In the genomic region with DNA sequence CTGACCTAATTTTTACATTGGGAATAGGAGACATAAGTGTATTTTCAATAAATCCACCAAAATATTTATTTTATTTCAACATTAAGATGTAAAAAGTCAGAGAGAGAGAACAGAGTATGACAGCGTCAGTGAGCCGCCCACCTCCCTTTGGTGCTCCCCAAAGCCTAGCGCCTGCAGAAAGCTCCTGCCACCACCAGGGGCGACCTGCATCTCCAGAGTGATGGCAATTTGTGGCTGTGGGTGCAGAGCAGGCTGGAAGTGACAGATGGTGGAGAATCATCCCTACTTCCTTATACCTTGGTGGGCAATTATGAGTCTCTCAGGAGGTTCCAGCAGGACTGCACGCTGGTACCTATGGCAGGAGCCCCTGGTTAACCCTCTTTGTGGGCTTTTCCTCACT, we compare ENCODE assay signal across 1 cellular context.
TF ChIP-seq lines count a peak whose summit lies in the region.

No MANE protein-coding gene starts in this region.

TF ChIP-seq in GM12878, 131 proteins besides CTCF, POLR2A, EP300 and RAD21:
- TF ChIP-seq TCF12 (IDR thresholded peaks at IDR 0.05; ENCODE audit: low read depth, low read length) (no peak), ZBED1 (IDR thresholded peaks at IDR 0.05; ENCODE audit: borderline replicate concordance) (no peak), MAX (IDR thresholded peaks at IDR 0.05; ENCODE audit: low read depth, low read length) (no peak), SUPT20H (IDR thresholded peaks at IDR 0.05; ENCODE audit: borderline replicate concordance, control insufficient read depth, low read depth, low read length) (no peak), PAX8 (IDR thresholded peaks at IDR 0.05) (no peak), BACH1 (IDR thresholded peaks at IDR 0.05; ENCODE audit: borderline replicate concordance) (no peak)
- TF ChIP-seq, protein P1, sequence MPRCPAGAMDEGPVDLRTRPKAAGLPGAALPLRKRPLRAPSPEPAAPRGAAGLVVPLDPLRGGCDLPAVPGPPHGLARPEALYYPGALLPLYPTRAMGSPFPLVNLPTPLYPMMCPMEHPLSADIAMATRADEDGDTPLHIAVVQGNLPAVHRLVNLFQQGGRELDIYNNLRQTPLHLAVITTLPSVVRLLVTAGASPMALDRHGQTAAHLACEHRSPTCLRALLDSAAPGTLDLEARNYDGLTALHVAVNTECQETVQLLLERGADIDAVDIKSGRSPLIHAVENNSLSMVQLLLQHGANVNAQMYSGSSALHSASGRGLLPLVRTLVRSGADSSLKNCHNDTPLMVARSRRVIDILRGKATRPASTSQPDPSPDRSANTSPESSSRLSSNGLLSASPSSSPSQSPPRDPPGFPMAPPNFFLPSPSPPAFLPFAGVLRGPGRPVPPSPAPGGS (IDR thresholded peaks at IDR 0.05; ENCODE audit: borderline replicate concordance, insufficient read depth, low read depth, low read length, poor library complexity, severe bottlenecking): no peak
- TF ChIP-seq, protein P2, sequence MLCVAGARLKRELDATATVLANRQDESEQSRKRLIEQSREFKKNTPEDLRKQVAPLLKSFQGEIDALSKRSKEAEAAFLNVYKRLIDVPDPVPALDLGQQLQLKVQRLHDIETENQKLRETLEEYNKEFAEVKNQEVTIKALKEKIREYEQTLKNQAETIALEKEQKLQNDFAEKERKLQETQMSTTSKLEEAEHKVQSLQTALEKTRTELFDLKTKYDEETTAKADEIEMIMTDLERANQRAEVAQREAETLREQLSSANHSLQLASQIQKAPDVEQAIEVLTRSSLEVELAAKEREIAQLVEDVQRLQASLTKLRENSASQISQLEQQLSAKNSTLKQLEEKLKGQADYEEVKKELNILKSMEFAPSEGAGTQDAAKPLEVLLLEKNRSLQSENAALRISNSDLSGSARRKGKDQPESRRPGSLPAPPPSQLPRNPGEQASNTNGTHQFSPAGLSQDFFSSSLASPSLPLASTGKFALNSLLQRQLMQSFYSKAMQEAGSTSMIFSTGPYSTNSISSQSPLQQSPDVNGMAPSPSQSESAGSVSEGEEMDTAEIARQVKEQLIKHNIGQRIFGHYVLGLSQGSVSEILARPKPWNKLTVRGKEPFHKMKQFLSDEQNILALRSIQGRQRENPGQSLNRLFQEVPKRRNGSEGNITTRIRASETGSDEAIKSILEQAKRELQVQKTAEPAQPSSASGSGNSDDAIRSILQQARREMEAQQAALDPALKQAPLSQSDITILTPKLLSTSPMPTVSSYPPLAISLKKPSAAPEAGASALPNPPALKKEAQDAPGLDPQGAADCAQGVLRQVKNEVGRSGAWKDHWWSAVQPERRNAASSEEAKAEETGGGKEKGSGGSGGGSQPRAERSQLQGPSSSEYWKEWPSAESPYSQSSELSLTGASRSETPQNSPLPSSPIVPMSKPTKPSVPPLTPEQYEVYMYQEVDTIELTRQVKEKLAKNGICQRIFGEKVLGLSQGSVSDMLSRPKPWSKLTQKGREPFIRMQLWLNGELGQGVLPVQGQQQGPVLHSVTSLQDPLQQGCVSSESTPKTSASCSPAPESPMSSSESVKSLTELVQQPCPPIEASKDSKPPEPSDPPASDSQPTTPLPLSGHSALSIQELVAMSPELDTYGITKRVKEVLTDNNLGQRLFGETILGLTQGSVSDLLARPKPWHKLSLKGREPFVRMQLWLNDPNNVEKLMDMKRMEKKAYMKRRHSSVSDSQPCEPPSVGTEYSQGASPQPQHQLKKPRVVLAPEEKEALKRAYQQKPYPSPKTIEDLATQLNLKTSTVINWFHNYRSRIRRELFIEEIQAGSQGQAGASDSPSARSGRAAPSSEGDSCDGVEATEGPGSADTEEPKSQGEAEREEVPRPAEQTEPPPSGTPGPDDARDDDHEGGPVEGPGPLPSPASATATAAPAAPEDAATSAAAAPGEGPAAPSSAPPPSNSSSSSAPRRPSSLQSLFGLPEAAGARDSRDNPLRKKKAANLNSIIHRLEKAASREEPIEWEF (IDR thresholded peaks at IDR 0.05; ENCODE audit: insufficient replicate concordance, low read depth, low read length): no peak
